Comparison of ENCODE assay signal across 14 cellular contexts in the genomic region with DNA sequence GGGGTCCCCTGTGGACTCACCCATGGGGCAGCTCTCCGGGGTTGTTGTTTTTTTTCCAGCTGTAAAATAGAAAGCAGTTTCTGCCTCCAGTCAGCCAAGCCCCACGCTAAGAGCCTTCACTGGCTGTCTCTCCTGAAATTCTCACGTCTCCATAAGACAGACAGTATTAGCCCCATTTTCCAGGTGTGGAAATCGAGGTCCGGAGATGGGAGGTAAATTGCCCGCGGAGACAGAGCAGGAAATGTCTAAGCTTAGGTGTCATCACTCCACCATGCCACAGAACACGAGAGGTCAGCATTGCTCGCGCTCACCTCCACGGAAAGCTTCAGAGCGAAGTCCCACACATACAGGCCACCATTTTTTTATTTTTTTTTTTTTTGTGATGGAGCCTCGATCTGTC. TPM values are rescaled to one million over a fixed set of nuclear protein-coding genes. Genes with fewer than 3 reads are reported as not detected.
DNase-seq lines count a peak whose midpoint lies in the region; ATAC-seq and TF ChIP-seq lines count a peak whose summit lies in the region.
"Had no signal": no experiment of that assay in that cellular context is flagged by ENCODE, and none has a peak within 500 bp of the region (broad histone marks: within the 10 kb centered on the region; RNA-seq: fewer than 3 reads in every experiment).

No MANE protein-coding gene starts in this region.

- H2BK20ac ChIP-seq in H9 (ENCODE audit: low read depth, low read length, poor library complexity, severe bottlenecking) = no peak overlapping the region

- no peaks in the 10 kb centered on the region; the same call in 1 of the 2 replicates for H3K79me2 ChIP-seq in H9 (ENCODE audit: insufficient read depth, low read length)

- H3T11ph ChIP-seq in H9 (ENCODE audit: low read length) = no peak overlapping the region

- H2BK120ac ChIP-seq in H9 (ENCODE audit: low read depth, low read length, poor library complexity, severe bottlenecking) = no peak overlapping the region

- H3K9me3 Mint-ChIP-seq in T-helper 2 cell treated with Interferon-gamma antibody and Interleukin-4, amounts not matched to agents 5 μg/mL and 100 μg/mL, for 36 hours = no peaks in the 10 kb centered on the region
- no peaks in the 10 kb centered on the region for H3K9me3 Mint-ChIP-seq in activated CD4-positive, alpha-beta memory T cell treated with anti-CD3 and anti-CD28 coated beads for 36 hours
- H3K9me3 Mint-ChIP-seq in chondrocyte (ENCODE audit: low read depth) (no peaks in the 10 kb centered on the region), H9 (no peaks in the 10 kb centered on the region)
- H3K9me3 Mint-ChIP-seq: CD4-positive, alpha-beta T cell; GM23338 had no signal

- POLR2A ChIA-PET in activated CD4-positive, alpha-beta memory T cell treated with anti-CD3 and anti-CD28 coated beads for 36 hours (lab: Charles Lee) = no interaction called here

- WGBS in H9 (ENCODE audit: extremely low coverage, insufficient read length, low lambda C conversion rate) = no CpG with 5 or more reads among the region's 13 CpGs

- no peak overlapping the region for H3K4ac ChIP-seq in H9 (ENCODE audit: low read depth, low read length)

- no peak overlapping the region for H2AFZ ChIP-seq in H9 (ENCODE audit: low read length)
- H2AFZ ChIP-seq: GM23338 had no signal

- H3K4me1 ChIP-seq in H9 (ENCODE audit: insufficient read depth, low read length) = no peaks in the 10 kb centered on the region
- peaks cover 0 to 2% (median 0%) of the 10 kb centered on the region in 4 donors for H3K4me1 ChIP-seq in tibial artery
- H3K4me1 ChIP-seq: A549, Caco-2 had no signal

- H3K79me1 ChIP-seq in H9 (ENCODE audit: insufficient read depth, low read depth, low read length, poor library complexity, severe bottlenecking) = no peaks in the 10 kb centered on the region

- H3K4me2 ChIP-seq in H9 (ENCODE audit: insufficient read depth, insufficient read length, low read length) = no peak overlapping the region
- H3K4me2 ChIP-seq: A549, GM23338 had no signal

- no peak for ATAC-seq in HG02870 (IDR thresholded peaks at IDR 0.05; ENCODE audit: unreplicated experiment)

- intact Hi-C loops in activated CD4-positive, alpha-beta memory T cell treated with anti-CD3 and anti-CD28 coated beads for 36 hours (cut with micrococcal nuclease) = no loop called here
- intact Hi-C loops in tibial artery (cut with DNase I; ENCODE audit: low total_unique reads) = no loop called here

- no peak for DNase-seq in T-helper 2 cell treated with Interferon-gamma antibody and Interleukin-4, amounts not matched to agents 5 μg/mL and 100 μg/mL, for 36 hours (ENCODE audit: low spot score)
- DNase-seq in T-helper 2 cell (no peak), chondrocyte (ENCODE audit: low spot score) (peak; percentile 29), H9 (no peak), tibial artery (no peak)
- no peak for DNase-seq in activated CD4-positive, alpha-beta memory T cell treated with anti-CD3 and anti-CD28 coated beads for 36 hours
- DNase-seq: AML-193; Caco-2; CD4-positive, alpha-beta T cell had no signal

- no peaks in the 10 kb centered on the region for H4K20me1 ChIP-seq in H9 (ENCODE audit: control insufficient read depth, insufficient read depth, insufficient read length)

- no peak overlapping the region for H2AK5ac ChIP-seq in H9 (ENCODE audit: insufficient read length, low read length)

- TF ChIP-seq CTCF in chondrocyte (IDR thresholded peaks at IDR 0.05) (no peak), H9 (conservative IDR thresholded peaks at IDR 0.05) (no peak), tibial artery (IDR thresholded peaks at IDR 0.05) (no peak)

- CTCF ChIA-PET in activated CD4-positive, alpha-beta memory T cell treated with anti-CD3 and anti-CD28 coated beads for 36 hours (lab: Charles Lee) = interaction anchor here (0.8 to 2.0 kb wide), 4 partner anchors 11 to 198 kb away, joined by 3 to 12 read pairs (median 4); no protein-coding TSS in a partner anchor

- H3K23ac ChIP-seq in H9 (ENCODE audit: insufficient read length, low read depth, low read length) = no peak overlapping the region

- H3K36me3 ChIP-seq in tibial artery = no peaks in the 10 kb centered on the region

- H3K4me3 ChIP-seq in tibial artery = no peak overlapping the region
- H3K4me3 ChIP-seq: A549, GM23338 had no signal

- no peak overlapping the region for H4K8ac ChIP-seq in H9 (replicated peaks; ENCODE audit: insufficient read length, low read depth, low read length)

- H3K23me2 ChIP-seq in H9 (ENCODE audit: insufficient read length, low read depth, low read length, poor library complexity, severe bottlenecking) = no peaks in the 10 kb centered on the region

- H3K27ac ChIP-seq in H9 (ENCODE audit: insufficient read length, low read depth, low read length) = no peak overlapping the region
- H3K27ac ChIP-seq in tibial artery = no peak overlapping the region
- H3K27ac ChIP-seq: 22Rv1, A549, C4-2B had no signal

- H3K36me3 Mint-ChIP-seq in T-helper 2 cell treated with Interferon-gamma antibody and Interleukin-4, amounts not matched to agents 5 μg/mL and 100 μg/mL, for 36 hours (ENCODE audit: low read depth) = peaks cover 29% of the 10 kb centered on the region
- H3K36me3 Mint-ChIP-seq in activated CD4-positive, alpha-beta memory T cell treated with anti-CD3 and anti-CD28 coated beads for 36 hours = peaks cover 20% of the 10 kb centered on the region
- H3K36me3 Mint-ChIP-seq in chondrocyte (ENCODE audit: low read depth) = no peaks in the 10 kb centered on the region
- H3K36me3 Mint-ChIP-seq in H9 (ENCODE audit: insufficient read depth in 1 of 3, low read depth in 3 of 3) = peaks cover 0 to 6% (median 2%) of the 10 kb centered on the region in 3 experiments; a peak in 3 of 7 replicates

- H3K27me3 ChIP-seq in H9 (ENCODE audit: insufficient read depth, low read length) (no peaks in the 10 kb centered on the region), tibial artery (peaks cover 0 to 40% of the 10 kb centered on the region in 2 donors)

- H3K9ac ChIP-seq in H9 (ENCODE audit: extremely low read depth, insufficient read length, low read length) = no peak overlapping the region

- no peak overlapping the region for H2BK15ac ChIP-seq in H9 (ENCODE audit: low read depth, low read length)

- H3K56ac ChIP-seq in H9 (ENCODE audit: insufficient read length, low read depth, low read length) = no peak overlapping the region

- no peaks in the 10 kb centered on the region for H3K27me3 Mint-ChIP-seq in T-helper 2 cell treated with Interferon-gamma antibody and Interleukin-4, amounts not matched to agents 5 μg/mL and 100 μg/mL, for 36 hours (ENCODE audit: low read depth)
- H3K27me3 Mint-ChIP-seq in activated CD4-positive, alpha-beta memory T cell treated with anti-CD3 and anti-CD28 coated beads for 36 hours = no peaks in the 10 kb centered on the region
- H3K27me3 Mint-ChIP-seq in chondrocyte (ENCODE audit: low read depth) (peaks cover 28% of the 10 kb centered on the region), H9 (ENCODE audit: low read depth) (no peaks in the 10 kb centered on the region; the same call in 1 of the 2 replicates)
- H3K27me3 Mint-ChIP-seq: CD4-positive, alpha-beta T cell had no signal

- no peak overlapping the region for H2BK12ac ChIP-seq in H9 (ENCODE audit: insufficient read length, low read depth, low read length)

- no peak overlapping the region for H4K5ac ChIP-seq in H9 (ENCODE audit: insufficient read length, low read depth, low read length)

- H3K4me1 Mint-ChIP-seq in T-helper 2 cell treated with Interferon-gamma antibody and Interleukin-4, amounts not matched to agents 5 μg/mL and 100 μg/mL, for 36 hours (ENCODE audit: low read depth) = peaks cover 1% of the 10 kb centered on the region
- H3K4me1 Mint-ChIP-seq in activated CD4-positive, alpha-beta memory T cell treated with anti-CD3 and anti-CD28 coated beads for 36 hours (ENCODE audit: low read depth) = peaks cover 1% of the 10 kb centered on the region
- H3K4me1 Mint-ChIP-seq in chondrocyte (ENCODE audit: low read depth) = peaks cover 2% of the 10 kb centered on the region
- no peaks in the 10 kb centered on the region; a peak in 2 of 4 replicates for H3K4me1 Mint-ChIP-seq in H9
- H3K4me1 Mint-ChIP-seq: GM23338 had no signal

- H3K27ac Mint-ChIP-seq in T-helper 2 cell treated with Interferon-gamma antibody and Interleukin-4, amounts not matched to agents 5 μg/mL and 100 μg/mL, for 36 hours = peak overlapping the region; percentile 52
- H3K27ac Mint-ChIP-seq in activated CD4-positive, alpha-beta memory T cell treated with anti-CD3 and anti-CD28 coated beads for 36 hours = peak overlapping the region; percentile 30
- H3K27ac Mint-ChIP-seq in chondrocyte (ENCODE audit: unreplicated experiment) = no peak overlapping the region
- no peak overlapping the region for H3K27ac Mint-ChIP-seq in H9
- H3K27ac Mint-ChIP-seq: CD4-positive, alpha-beta T cell; GM23338 had no signal

- H3K14ac ChIP-seq in H9 (ENCODE audit: insufficient read depth, low read length) = no peak overlapping the region

- no peak overlapping the region for H4K91ac ChIP-seq in H9 (ENCODE audit: insufficient read length, low read depth, low read length)

- H2BK5ac ChIP-seq in H9 (ENCODE audit: insufficient read length, low read length) = no peak overlapping the region

- H3K4me3 Mint-ChIP-seq in T-helper 2 cell treated with Interferon-gamma antibody and Interleukin-4, amounts not matched to agents 5 μg/mL and 100 μg/mL, for 36 hours = no peak overlapping the region
- H3K4me3 Mint-ChIP-seq in activated CD4-positive, alpha-beta memory T cell treated with anti-CD3 and anti-CD28 coated beads for 36 hours = no peak overlapping the region
- no peak overlapping the region for H3K4me3 Mint-ChIP-seq in chondrocyte (ENCODE audit: unreplicated experiment)
- H3K4me3 Mint-ChIP-seq in H9 = no peak overlapping the region
- H3K4me3 Mint-ChIP-seq: CD4-positive, alpha-beta T cell; GM23338 had no signal

- no peaks in the 10 kb centered on the region for H3K9me3 ChIP-seq in H9 (ENCODE audit: control insufficient read depth, low read depth, low read length)
- H3K9me3 ChIP-seq in tibial artery = no peaks in the 10 kb centered on the region
- H3K9me3 ChIP-seq: A549, Caco-2 had no signal

- H3K18ac ChIP-seq in H9 (ENCODE audit: insufficient read length, low read depth, low read length) = no peak overlapping the region

RNA-seq across cellular contexts. Expression of a gene that starts 44.6 kb away (rescaled TPM):
- total RNA-seq in activated CD4-positive, alpha-beta memory T cell treated with anti-CD3 and anti-CD28 coated beads for 36 hours = 10 to 100 TPM; 31.1 to 33.2 TPM
- not detected in 3 replicates for total RNA-seq in chondrocyte
- total RNA-seq in H9 (2021) = 2.9 and 3.2 TPM in 2 replicates
- total RNA-seq: Caco-2 had no signal

RNA-seq across cellular contexts. Expression of a gene that starts 59.1 kb away (rescaled TPM):
- 100 to 1,000 TPM; 201 to 211 TPM for total RNA-seq in activated CD4-positive, alpha-beta memory T cell treated with anti-CD3 and anti-CD28 coated beads for 36 hours
- total RNA-seq in chondrocyte (0.22 TPM in 1 of 3 replicates, not detected in the others), H9 (2021) (0.57 and 0.68 TPM in 2 replicates)

Comparison
In these comparisons a context has a peak if more than half of its experiments do, and no peak if none do; other contexts are left out.
1. H3K27ac Mint-ChIP-seq: peak in T-helper 2 cell treated with Interferon-gamma antibody and Interleukin-4, amounts not matched to agents 5 μg/mL and 100 μg/mL, for 36 hours (single experiment) and activated CD4-positive, alpha-beta memory T cell treated with anti-CD3 and anti-CD28 coated beads for 36 hours (single experiment); none in chondrocyte (single experiment) and H9 (0 of 3).
2. RNA of a gene that starts 59.1 kb away (total RNA-seq): 201 to 211 TPM in activated CD4-positive, alpha-beta memory T cell treated with anti-CD3 and anti-CD28 coated beads for 36 hours; 0.57 to 0.68 TPM in H9 and 0.22 TPM in chondrocyte; every median in the first group is over 100 times any median in the second.